27 cellular contexts compared by ENCODE assay signal in the genomic region with DNA sequence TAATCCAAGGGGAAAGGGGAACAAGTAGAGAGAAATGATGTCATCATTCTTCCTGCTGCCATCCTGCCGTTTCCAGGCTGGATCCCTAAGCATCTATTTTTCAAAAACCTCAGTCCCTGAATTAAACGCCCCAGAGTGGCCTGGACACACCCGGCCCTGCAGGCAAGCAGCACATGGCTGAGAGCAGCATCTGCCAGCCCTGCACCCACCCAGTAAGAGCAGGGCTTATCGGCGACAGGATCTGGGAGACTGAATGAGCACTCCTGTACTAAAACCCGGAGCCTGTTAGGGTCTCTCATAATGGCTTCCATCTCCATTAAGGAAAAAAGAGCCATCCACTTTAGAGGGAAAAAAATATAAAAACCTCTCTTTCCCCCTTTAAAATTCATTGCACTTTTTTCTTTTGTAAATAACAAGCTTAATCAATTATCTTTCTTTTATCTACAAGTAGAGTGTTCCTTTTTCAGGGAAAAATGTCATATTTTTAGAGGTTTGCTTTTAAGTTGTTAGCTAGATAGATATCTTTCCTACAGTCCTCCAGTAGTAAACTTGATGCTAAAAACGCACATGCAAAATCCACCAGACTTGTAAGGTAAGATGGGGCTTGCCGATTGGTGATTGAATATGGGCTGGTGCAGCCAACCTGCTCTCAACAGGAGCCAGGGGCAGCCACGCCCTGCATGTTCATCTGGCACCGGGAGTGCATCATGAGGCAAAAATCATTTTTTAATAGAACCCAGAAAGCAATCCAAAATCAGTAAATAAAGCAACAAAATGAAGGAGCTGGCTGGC.
A peak's percentile ranks its signal among the peaks of the same experiment; 100 is the strongest.
DNase-seq lines count a peak whose midpoint lies in the region; ATAC-seq and TF ChIP-seq lines count a peak whose summit lies in the region.
"Had no signal": no experiment of that assay in that cellular context is flagged by ENCODE, and none has a peak within 500 bp of the region (broad histone marks: within the 10 kb centered on the region; RNA-seq: fewer than 3 reads in every experiment).

No MANE protein-coding gene starts in this region.

- intact Hi-C loops in esophagus muscularis mucosa (cut with DNase I), result no loop called here

- H3K9me2 ChIP-seq in GM23338 (ENCODE audit: insufficient read depth), result no peaks in the 10 kb centered on the region

- H3F3A ChIP-seq in GM23338 (replicated peaks; ENCODE audit: low read depth), result no peaks in the 10 kb centered on the region

- no peaks in the 10 kb centered on the region for H3K79me2 ChIP-seq in GM23338 (replicated peaks; ENCODE audit: insufficient read depth)
- H3K79me2 ChIP-seq: parathyroid adenoma had no signal

- peak; percentile 50 for DNase-seq in D341Med (ENCODE audit: low spot score)
- no peak for DNase-seq in GM23338 (ENCODE audit: low spot score)
- DNase-seq in NCI-H524 treated with DMSO at 0.1 percent for 48 hours (lab: John Stamatoyannopoulos, UW), result peak; percentile 86
- peak; percentile 85 for DNase-seq in esophagus muscularis mucosa (ENCODE audit: extremely low spot score)
- no peak for DNase-seq in HT-29 (ENCODE audit: low spot score)
- no peak for DNase-seq in NCI-H2196 treated with DMSO at 0.1 percent for 48 hours (lab: John Stamatoyannopoulos, UW; ENCODE audit: unreplicated experiment)
- no peak for DNase-seq in MV-4-11 (lab: John Stamatoyannopoulos, UW)
- DNase-seq: activated CD4-positive, alpha-beta T cell treated with anti-CD3 and anti-CD28 coated beads, Interleukin-2, amount 50 U/mL, for 1 hour; anterior cingulate cortex; CD4-positive, CD25-positive, alpha-beta regulatory T cell; DMS153; gastrocnemius medialis; hypothalamus; midbrain; MM.1S; NCI-H187; right cardiac atrium; stimulated activated CD4-positive, alpha-beta T cell treated with anti-CD3 and anti-CD28 coated beads, Interleukin-4, amount 100 ng/mL, for 24 hours; stimulated activated naive B cell treated with anti-CD40 and anti-IgM and Interleukin-4, amounts not matched to agents 10 μg/mL and 1 μg/mL and 100 μg/mL, for 72 hours; testis; uterus had no signal

- H3K9me3 ChIP-seq in esophagus muscularis mucosa, result peaks cover 0 to 10% (median 3%) of the 10 kb centered on the region in 4 donors
- H3K9me3 ChIP-seq: gastrocnemius medialis, testis, uterus had no signal

- no peak overlapping the region for H3K4me2 ChIP-seq in GM23338

- H3K36me3 Mint-ChIP-seq in GM23338 (ENCODE audit: low read depth), result no peaks in the 10 kb centered on the region
- H3K36me3 Mint-ChIP-seq: activated naive CD4-positive, alpha-beta T cell treated with anti-CD3 and anti-CD28 coated beads, Interleukin-2, amount 50 U/mL, for 72 hours; CD4-positive, CD25-positive, alpha-beta regulatory T cell; natural killer cell treated with Interleukin-12 subunit alpha and Interleukin-12 subunit beta and Interleukin-15 and Interleukin-18, amount 100 ng/mL, for 72 hours; stimulated activated naive B cell treated with anti-CD40 and anti-IgM and Interleukin-4, amounts not matched to agents 10 μg/mL and 1 μg/mL and 100 μg/mL, for 72 hours had no signal

- peaks cover 4% of the 10 kb centered on the region; the same call in 2 of the 3 replicates for H3K9me3 Mint-ChIP-seq in GM23338
- H3K9me3 Mint-ChIP-seq: dendritic cell treated with granulocyte-macrophage colony-stimulating factor and Interleukin-4, amounts not matched to agents 40 ng/mL and 50 ng/mL, for 4 days; natural killer cell treated with Interleukin-12 subunit alpha and Interleukin-12 subunit beta and Interleukin-15 and Interleukin-18, amount 100 ng/mL, for 72 hours; T-helper 2 cell treated with Interferon-gamma antibody and Interleukin-4, amounts not matched to agents 5 μg/mL and 100 μg/mL, for 36 hours had no signal

- H3K4me3 Mint-ChIP-seq in GM23338, result no peak overlapping the region
- H3K4me3 Mint-ChIP-seq: activated T-helper 17 cell treated with anti-CD3 and anti-CD28 coated beads, Interleukin-2, amount 50 U/mL, for 72 hours; CD4-positive, CD25-positive, alpha-beta regulatory T cell; dendritic cell treated with granulocyte-macrophage colony-stimulating factor and Interleukin-4, amounts not matched to agents 40 ng/mL and 50 ng/mL, for 4 days; natural killer cell treated with Interleukin-12 subunit alpha and Interleukin-12 subunit beta and Interleukin-15 and Interleukin-18, amount 100 ng/mL, for 72 hours; stimulated activated naive B cell treated with anti-CD40 and anti-IgM and Interleukin-4, amounts not matched to agents 10 μg/mL and 1 μg/mL and 100 μg/mL, for 72 hours; T-helper 2 cell treated with Interferon-gamma antibody and Interleukin-4, amounts not matched to agents 5 μg/mL and 100 μg/mL, for 36 hours had no signal

- no peaks in the 10 kb centered on the region for H4K20me1 ChIP-seq in GM23338 (replicated peaks; ENCODE audit: insufficient read depth)

- no peak for TF ChIP-seq POLR2A in esophagus muscularis mucosa (IDR thresholded peaks at IDR 0.05; ENCODE audit: low read depth)

- no peaks in the 10 kb centered on the region for H3K36me3 ChIP-seq in GM23338 (ENCODE audit: insufficient read depth)
- no peaks in the 10 kb centered on the region for H3K36me3 ChIP-seq in esophagus muscularis mucosa
- H3K36me3 ChIP-seq: gastrocnemius medialis, uterus had no signal

- TF ChIP-seq EP300 in esophagus muscularis mucosa (IDR thresholded peaks at IDR 0.05), result no peak

- TF ChIP-seq CTCF in GM23338 (conservative IDR thresholded peaks at IDR 0.05; ENCODE audit: low read depth in 2 of 2), result no peak
- no peak for TF ChIP-seq CTCF in esophagus muscularis mucosa (IDR thresholded peaks at IDR 0.05)

- H3K27ac ChIP-seq in GM23338 (ENCODE audit: low read depth) (no peak overlapping the region), esophagus muscularis mucosa (replicated peaks in 1 of 4) (no peak overlapping the region)
- H3K27ac ChIP-seq: gastrocnemius medialis, parathyroid adenoma, testis, uterus had no signal

- ATAC-seq in GM23338, result no peak
- ATAC-seq: activated naive CD4-positive, alpha-beta T cell treated with anti-CD3 and anti-CD28 coated beads, Interleukin-2, amount 50 U/mL, for 72 hours; activated T-helper 17 cell treated with anti-CD3 and anti-CD28 coated beads, Interleukin-2, amount 50 U/mL, for 72 hours; gastrocnemius medialis; natural killer cell treated with Interleukin-12 subunit alpha and Interleukin-12 subunit beta and Interleukin-15 and Interleukin-18, amount 100 ng/mL, for 72 hours; right cardiac atrium; stimulated activated naive B cell treated with anti-CD40 and anti-IgM and Interleukin-4, amounts not matched to agents 10 μg/mL and 1 μg/mL and 100 μg/mL, for 72 hours had no signal

- H3K4me1 ChIP-seq in GM23338 (ENCODE audit: insufficient read depth) (no peaks in the 10 kb centered on the region), esophagus muscularis mucosa (no peaks in the 10 kb centered on the region)
- H3K4me1 ChIP-seq: gastrocnemius medialis, parathyroid adenoma, testis, uterus had no signal

- no peak overlapping the region for H3K4me3 ChIP-seq in GM23338
- no peak overlapping the region for H3K4me3 ChIP-seq in esophagus muscularis mucosa
- H3K4me3 ChIP-seq: gastrocnemius medialis, testis, uterus had no signal

- no peaks in the 10 kb centered on the region for H3K27me3 Mint-ChIP-seq in GM23338 (ENCODE audit: insufficient read depth, low read depth, poor library complexity)
- H3K27me3 Mint-ChIP-seq: CD4-positive, CD25-positive, alpha-beta regulatory T cell; dendritic cell treated with granulocyte-macrophage colony-stimulating factor and Interleukin-4, amounts not matched to agents 40 ng/mL and 50 ng/mL, for 4 days had no signal

- H2AFZ ChIP-seq in GM23338, result peak overlapping the region; percentile 66; the same call in 1 of the 2 replicates
- H2AFZ ChIP-seq: parathyroid adenoma had no signal

- no peaks in the 10 kb centered on the region for H3K27me3 ChIP-seq in GM23338 (ENCODE audit: insufficient read depth)
- H3K27me3 ChIP-seq in esophagus muscularis mucosa, result peaks cover 0 to 10% (median 0%) of the 10 kb centered on the region in 4 donors
- H3K27me3 ChIP-seq: gastrocnemius medialis, testis, uterus had no signal

- WGBS in esophagus muscularis mucosa, result 59% methylated on average over 10 of the region's 10 CpGs

- no peak overlapping the region for H3K27ac Mint-ChIP-seq in GM23338
- H3K27ac Mint-ChIP-seq: activated naive CD4-positive, alpha-beta T cell treated with anti-CD3 and anti-CD28 coated beads, Interleukin-2, amount 50 U/mL, for 72 hours; activated T-helper 17 cell treated with anti-CD3 and anti-CD28 coated beads, Interleukin-2, amount 50 U/mL, for 72 hours; CD4-positive, CD25-positive, alpha-beta regulatory T cell; dendritic cell treated with granulocyte-macrophage colony-stimulating factor and Interleukin-4, amounts not matched to agents 40 ng/mL and 50 ng/mL, for 4 days; natural killer cell treated with Interleukin-12 subunit alpha and Interleukin-12 subunit beta and Interleukin-15 and Interleukin-18, amount 100 ng/mL, for 72 hours; stimulated activated naive B cell treated with anti-CD40 and anti-IgM and Interleukin-4, amounts not matched to agents 10 μg/mL and 1 μg/mL and 100 μg/mL, for 72 hours; T-helper 2 cell treated with Interferon-gamma antibody and Interleukin-4, amounts not matched to agents 5 μg/mL and 100 μg/mL, for 36 hours had no signal

- H3K4me1 Mint-ChIP-seq in GM23338, result no peaks in the 10 kb centered on the region
- H3K4me1 Mint-ChIP-seq: activated T-helper 17 cell treated with anti-CD3 and anti-CD28 coated beads, Interleukin-2, amount 50 U/mL, for 72 hours; CD4-positive, CD25-positive, alpha-beta regulatory T cell; stimulated activated naive B cell treated with anti-CD40 and anti-IgM and Interleukin-4, amounts not matched to agents 10 μg/mL and 1 μg/mL and 100 μg/mL, for 72 hours had no signal

TF ChIP-seq in GM23338, 12 proteins besides CTCF, POLR2A, EP300 and RAD21 (continues in another document):
- TF ChIP-seq, protein P1, sequence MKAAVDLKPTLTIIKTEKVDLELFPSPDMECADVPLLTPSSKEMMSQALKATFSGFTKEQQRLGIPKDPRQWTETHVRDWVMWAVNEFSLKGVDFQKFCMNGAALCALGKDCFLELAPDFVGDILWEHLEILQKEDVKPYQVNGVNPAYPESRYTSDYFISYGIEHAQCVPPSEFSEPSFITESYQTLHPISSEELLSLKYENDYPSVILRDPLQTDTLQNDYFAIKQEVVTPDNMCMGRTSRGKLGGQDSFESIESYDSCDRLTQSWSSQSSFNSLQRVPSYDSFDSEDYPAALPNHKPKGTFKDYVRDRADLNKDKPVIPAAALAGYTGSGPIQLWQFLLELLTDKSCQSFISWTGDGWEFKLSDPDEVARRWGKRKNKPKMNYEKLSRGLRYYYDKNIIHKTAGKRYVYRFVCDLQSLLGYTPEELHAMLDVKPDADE (IDR thresholded peaks at IDR 0.05), result no peak
- no peak for TF ChIP-seq JUNB (IDR thresholded peaks at IDR 0.05; ENCODE audit: unreplicated experiment)
- no peak for TF ChIP-seq EZH2 (IDR thresholded peaks at IDR 0.05; ENCODE audit: low read depth, unreplicated experiment)
- TF ChIP-seq ZNF114 (CRISPR knock-in tag; IDR thresholded peaks at IDR 0.05), result no peak
- TF ChIP-seq STAT1 (IDR thresholded peaks at IDR 0.05; ENCODE audit: unreplicated experiment), result no peak
- TF ChIP-seq ZNF331 (CRISPR knock-in tag; IDR thresholded peaks at IDR 0.05; ENCODE audit: low read depth), result no peak

Comparison
In these comparisons a context has a peak if more than half of its experiments do, and no peak if none do; other contexts are left out.
1. DNase-seq: peak in D341Med (single experiment), NCI-H524 treated with DMSO at 0.1 percent for 48 hours (single experiment) and esophagus muscularis mucosa (single experiment); none in GM23338 (single experiment), HT-29 (single experiment), NCI-H2196 treated with DMSO at 0.1 percent for 48 hours (single experiment) and MV-4-11 (single experiment).